Comparison of ENCODE assay signal across 17 cellular contexts in genomic region chr11:31657091-31657490, GRCh38.
"Had no signal": no experiment of that assay in that cellular context is flagged by ENCODE, and none has a peak within 500 bp of the region (broad histone marks: within the 10 kb centered on the region; RNA-seq: fewer than 3 reads in every experiment).

No MANE protein-coding gene starts in this region.

- DNase-seq: activated CD4-positive, alpha-beta memory T cell treated with anti-CD3 and anti-CD28 coated beads for 36 hours; activated CD4-positive, alpha-beta T cell treated with anti-CD3 and anti-CD28 coated beads for 48 hours; activated CD4-positive, CD25-positive, alpha-beta regulatory T cell; activated naive CD4-positive, alpha-beta T cell treated with Interleukin-2 at 50 U/mL for 16 hours; activated naive CD8-positive, alpha-beta T cell treated with anti-CD3 and anti-CD28 coated beads for 36 hours; activated T-cell treated with anti-CD3 and anti-CD28 coated beads, Interleukin-2, amount 50 U/mL, for 48 hours; heart left ventricle; islet precursor cell; lower lobe of right lung; naive thymus-derived CD8-positive, alpha-beta T cell; retina; sigmoid colon; stimulated activated CD4-positive, alpha-beta T cell treated with anti-CD3 and anti-CD28 coated beads, Interleukin-2, amount 100 ng/mL, for 48 hours; stimulated activated CD8-positive, alpha-beta memory T cell treated with anti-CD3 and anti-CD28 coated beads, Interleukin-4, amount 100 ng/mL, for 48 hours; stimulated activated naive B cell treated with anti-CD40 and anti-IgM and Interleukin-4, amounts not matched to agents 10 μg/mL and 1 μg/mL and 100 μg/mL, for 72 hours; upper lobe of left lung had no signal

- ATAC-seq: heart left ventricle; left lobe of liver; lower lobe of right lung; naive thymus-derived CD8-positive, alpha-beta T cell; stimulated activated naive B cell treated with anti-CD40 and anti-IgM and Interleukin-4, amounts not matched to agents 10 μg/mL and 1 μg/mL and 100 μg/mL, for 72 hours had no signal
